ENCODE assay signal across 29 cellular contexts in genomic region chr14:74419086-74419485, GRCh38. TPM values are rescaled to one million over a fixed set of nuclear protein-coding genes. Genes with fewer than 3 reads are reported as not detected.
"Had no signal": no experiment of that assay in that cellular context is flagged by ENCODE, and none has a peak within 500 bp of the region (broad histone marks: within the 10 kb centered on the region; RNA-seq: fewer than 3 reads in every experiment).

No MANE protein-coding gene starts in this region.

- H3K27ac ChIP-seq: brain microvascular endothelial cell had no signal

- DNase-seq: activated CD4-positive, alpha-beta memory T cell treated with anti-CD3 and anti-CD28 coated beads for 36 hours; activated CD4-positive, alpha-beta T cell treated with anti-CD3 and anti-CD28 coated beads for 36 hours; activated CD4-positive, alpha-beta T cell treated with anti-CD3 and anti-CD28 coated beads, Interleukin-2, amount 10 ng/mL, durations not matched to agents 24 days and 14 days; activated CD4-positive, CD25-positive, alpha-beta regulatory T cell; activated CD4-positive, CD25-positive, alpha-beta regulatory T cell treated with anti-CD3 and anti-CD28 coated beads, Interleukin-2, amount 50 U/mL, for 72 hours; activated CD8-positive, alpha-beta memory T cell treated with anti-CD3 and anti-CD28 coated beads, Interleukin-2, amount 10 ng/mL, durations not matched to agents 7 days and 5 days; activated CD8-positive, alpha-beta memory T cell treated with anti-CD3 and anti-CD28 coated beads, Interleukin-2, amount 50 U/mL, for 4 hours; activated CD8-positive, alpha-beta T cell treated with anti-CD3 and anti-CD28 coated beads, Interleukin-2, amount 10 ng/mL, durations not matched to agents 7 days and 5 days; activated gamma-delta T cell; activated naive CD4-positive, alpha-beta T cell treated with anti-CD3 and anti-CD28 coated beads, Interleukin-2, amount 50 U/mL, for 16 hours; activated naive CD4-positive, alpha-beta T cell treated with Interleukin-2 at 50 U/mL for 16 hours; activated T-cell treated with anti-CD3 and anti-CD28 coated beads, Interleukin-2, amount 50 U/mL, for 1 hour; activated T-cell treated with anti-CD3 and anti-CD28 coated beads, Interleukin-2, amount 50 U/mL, for 48 hours; amniotic stem cell; anterior cingulate cortex; brain microvascular endothelial cell; effector CD8-positive, alpha-beta T cell; foreskin fibroblast; T-helper 1 cell; T-helper 17 cell; T1000 had no signal

- H3K36me3 ChIP-seq: brain microvascular endothelial cell had no signal

- ATAC-seq: activated CD4-positive, alpha-beta T cell treated with anti-CD3 and anti-CD28 coated beads for 36 hours; activated CD8-positive, alpha-beta memory T cell treated with anti-CD3 and anti-CD28 coated beads, Interleukin-2, amount 10 ng/mL, durations not matched to agents 7 days and 5 days; activated CD8-positive, alpha-beta T cell treated with anti-CD3 and anti-CD28 coated beads, Interleukin-2, amount 10 ng/mL, durations not matched to agents 7 days and 5 days; esophagus mucosa; T-helper 17 cell had no signal

RNA-seq across cellular contexts. Expression of gene SYNDIG1L, which starts 6.9 kb away (rescaled TPM):
- total RNA-seq: activated CD4-positive, alpha-beta memory T cell treated with anti-CD3 and anti-CD28 coated beads for 36 hours; activated CD4-positive, alpha-beta T cell treated with anti-CD3 and anti-CD28 coated beads for 36 hours; activated CD4-positive, alpha-beta T cell treated with anti-CD3 and anti-CD28 coated beads, Interleukin-2, amount 10 ng/mL, durations not matched to agents 24 days and 14 days; activated CD8-positive, alpha-beta memory T cell treated with anti-CD3 and anti-CD28 coated beads for 36 hours; activated CD8-positive, alpha-beta memory T cell treated with anti-CD3 and anti-CD28 coated beads, Interleukin-2, amount 10 ng/mL, durations not matched to agents 7 days and 5 days; activated CD8-positive, alpha-beta T cell treated with anti-CD3 and anti-CD28 coated beads, Interleukin-2, amount 10 ng/mL, durations not matched to agents 7 days and 5 days; activated T-helper 1 cell treated with anti-CD3 and anti-CD28 coated beads, Interleukin-12 subunit alpha, Interleukin-12 subunit beta, Interleukin-2, Interleukin-4 antibody, amounts not matched to agents 30 ng/mL and 10 ng/mL and 1 ng/mL, durations not matched to agents 14 hours and 24 hours and 36 hours; astrocyte; cardiac septum; chondrocyte; dermis microvascular lymphatic vessel endothelial cell; epithelial cell of proximal tubule; esophagus mucosa; T-helper 17 cell had no signal
